Comparison of ENCODE assay signal across 8 cellular contexts in the genomic region with DNA sequence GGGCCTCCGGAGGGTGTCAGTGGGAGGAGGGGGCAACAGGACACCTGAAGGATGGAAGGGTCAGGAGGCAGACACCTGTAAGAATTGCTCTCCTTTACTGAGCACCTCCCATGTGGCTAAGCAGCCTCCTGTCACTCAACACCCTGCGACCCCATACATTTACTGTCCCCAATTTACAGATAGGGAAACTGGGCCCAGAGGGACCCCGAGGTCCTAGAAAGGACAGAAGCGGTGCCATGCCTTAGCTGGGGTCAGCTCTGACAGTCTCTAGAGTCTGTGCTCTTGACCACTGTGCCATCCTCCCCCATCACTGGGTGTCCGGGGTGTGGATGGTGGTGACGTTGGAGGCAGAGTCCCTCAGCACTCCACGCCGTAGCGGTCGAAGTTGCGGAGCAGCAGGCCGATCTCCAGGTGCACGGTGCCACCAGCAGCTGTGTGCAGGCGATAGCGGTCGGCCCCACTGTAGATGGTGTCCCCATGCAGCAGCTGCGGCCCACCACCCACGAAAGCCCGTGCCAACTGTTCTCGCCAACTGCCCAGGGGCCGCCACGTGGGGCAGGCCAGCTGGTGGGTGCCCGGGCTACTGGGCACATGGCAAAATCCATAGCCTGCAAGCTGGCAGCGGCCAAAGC. TPM values are rescaled to one million over a fixed set of nuclear protein-coding genes. Genes with fewer than 3 reads are reported as not detected.
DNase-seq lines count a peak whose midpoint lies in the region; ATAC-seq, FAIRE-seq and TF ChIP-seq lines count a peak whose summit lies in the region.

No MANE protein-coding gene starts in this region.

- in situ Hi-C loops in astrocyte of the spinal cord (cut with HindIII; ENCODE audit: low sequenced_read_pairs): no loop called here

- H3K4me3 ChIP-seq in astrocyte of the spinal cord (ENCODE audit: low read depth, low read length) (peak overlapping the region; percentile 85), mesenchymal stem cell (ENCODE audit: insufficient read depth in 1 of 2, low read depth in 1 of 2, low read length in 2 of 2) (peak overlapping the region; percentile 10 to 63), small intestine (ENCODE audit: low read depth in 1 of 2, low read length in 2 of 2) (no peak overlapping the region)

- H3K9me3 ChIP-seq in mesenchymal stem cell (ENCODE audit: control insufficient read depth, low read length): no peaks in the 10 kb centered on the region
- no peaks in the 10 kb centered on the region for H3K9me3 ChIP-seq in small intestine (ENCODE audit: control insufficient read depth, low read depth)

- H4K8ac ChIP-seq in mesenchymal stem cell (ENCODE audit: low read length): no peak overlapping the region

- no peak for TF ChIP-seq CTCF in astrocyte of the spinal cord (IDR thresholded peaks at IDR 0.05; ENCODE audit: low read depth, low read length)

- peak overlapping the region; percentile 34 for H3K4me2 ChIP-seq in mesenchymal stem cell (ENCODE audit: low read length, poor library complexity, severe bottlenecking)

- no peak overlapping the region for H2AK5ac ChIP-seq in mesenchymal stem cell (ENCODE audit: low read length, severe bottlenecking)

- H2BK120ac ChIP-seq in mesenchymal stem cell (ENCODE audit: low read depth, low read length): no peak overlapping the region

- H3K27me3 ChIP-seq in mesenchymal stem cell (ENCODE audit: control insufficient read depth in 1 of 2, insufficient read depth in 1 of 2, low read length in 2 of 2) (no peaks in the 10 kb centered on the region), small intestine (ENCODE audit: control insufficient read depth in 2 of 2, insufficient read depth in 2 of 2, low read length in 2 of 2) (no peaks in the 10 kb centered on the region)

- peak overlapping the region in 1 of 2 experiments; percentile 54 for H3K18ac ChIP-seq in mesenchymal stem cell (ENCODE audit: low read depth in 1 of 2, low read length in 2 of 2)

- no peak overlapping the region for H2BK15ac ChIP-seq in mesenchymal stem cell (ENCODE audit: low read depth, poor library complexity, severe bottlenecking)

- H2BK12ac ChIP-seq in mesenchymal stem cell (ENCODE audit: low read length in 2 of 2): peak overlapping the region in 1 of 2 experiments; percentile 75

- H3K27me3 Mint-ChIP-seq in activated naive CD4-positive, alpha-beta T cell treated with anti-CD3 and anti-CD28 coated beads for 36 hours (ENCODE audit: low read depth): no peaks in the 10 kb centered on the region

- H3K9me3 Mint-ChIP-seq in activated naive CD4-positive, alpha-beta T cell treated with anti-CD3 and anti-CD28 coated beads for 36 hours: no peaks in the 10 kb centered on the region

- peak overlapping the region; percentile 70 for H3K9ac ChIP-seq in mesenchymal stem cell (ENCODE audit: low read length)

- no peak overlapping the region for H2BK5ac ChIP-seq in mesenchymal stem cell (ENCODE audit: low read depth, low read length, poor library complexity, severe bottlenecking)

- peaks cover 6% of the 10 kb centered on the region for H3K79me1 ChIP-seq in mesenchymal stem cell (replicated peaks; ENCODE audit: low read length, poor library complexity, severe bottlenecking)

- H3K23ac ChIP-seq in mesenchymal stem cell (ENCODE audit: low read length in 2 of 2): peak overlapping the region in 1 of 2 experiments; percentile 81

- H3K27ac Mint-ChIP-seq in activated naive CD4-positive, alpha-beta T cell treated with anti-CD3 and anti-CD28 coated beads for 36 hours: peak overlapping the region; percentile 93

- FAIRE-seq in urothelium cell line (lab: Jason Lieb, UNC): peak; percentile 23
- FAIRE-seq in small intestine (lab: Jason Lieb, UNC): no peak

- peak overlapping the region in 1 of 2 experiments; percentile 55 for H3K4ac ChIP-seq in mesenchymal stem cell (ENCODE audit: low read depth in 1 of 2, low read length in 2 of 2)

- intact Hi-C loops in activated naive CD4-positive, alpha-beta T cell treated with anti-CD3 and anti-CD28 coated beads for 36 hours (cut with micrococcal nuclease): loop anchor here (1.0 to 10.0 kb wide), 6 partner anchors 45 to 740 kb away; partner anchors contain the start of genes ARHGEF1, COQ8B, DMAC2 and ITPKC

- peaks cover 10% of the 10 kb centered on the region for H3K4me1 ChIP-seq in mesenchymal stem cell (ENCODE audit: control insufficient read depth, insufficient read depth, low read depth, low read length)
- H3K4me1 ChIP-seq in small intestine (ENCODE audit: control insufficient read depth in 2 of 2, insufficient read depth in 1 of 2, low read depth in 1 of 2, low read length in 1 of 2): no peaks in the 10 kb centered on the region

- peak overlapping the region; percentile 3 for H4K91ac ChIP-seq in mesenchymal stem cell (ENCODE audit: low read length)

- H3K4me3 Mint-ChIP-seq in activated naive CD4-positive, alpha-beta T cell treated with anti-CD3 and anti-CD28 coated beads for 36 hours: peak overlapping the region; percentile 87

- H3K27ac ChIP-seq in mesenchymal stem cell (ENCODE audit: low read length, poor library complexity, severe bottlenecking) (no peak overlapping the region), small intestine (ENCODE audit: low read depth in 1 of 2, low read length in 1 of 2) (peak overlapping the region in 1 of 2 donors; percentile 57)

- CTCF ChIA-PET in activated naive CD4-positive, alpha-beta T cell treated with anti-CD3 and anti-CD28 coated beads for 36 hours (lab: Charles Lee): interaction anchor here (1.1 to 3.4 kb wide), 3 partner anchors 10 to 85 kb away, joined by 3 to 19 read pairs (median 14); partner anchors contain the start of gene B9D2

- H2AFZ ChIP-seq in mesenchymal stem cell (ENCODE audit: low read depth, low read length): no peak overlapping the region

- peaks cover 0 to 11% of the 10 kb centered on the region in 2 experiments for H3K36me3 ChIP-seq in mesenchymal stem cell (ENCODE audit: control insufficient read depth in 1 of 2, insufficient read depth in 2 of 2, low read depth in 1 of 2, low read length in 2 of 2)
- H3K36me3 ChIP-seq in small intestine (ENCODE audit: control insufficient read depth in 2 of 2, insufficient read depth in 2 of 2, low read length in 2 of 2): no peaks in the 10 kb centered on the region

- 96% methylated on average over 22 of the region's 24 CpGs for WGBS in mesenchymal stem cell
- 88 to 91% (median 89%) methylated on average over 23 to 24 of the region's 24 CpGs for WGBS in small intestine, 3 donors

- no peak for DNase-seq in activated naive CD4-positive, alpha-beta T cell treated with anti-CD3 and anti-CD28 coated beads for 36 hours
- no peak for DNase-seq in activated naive CD4-positive, alpha-beta T cell (lab: John Stamatoyannopoulos, UW)
- DNase-seq in astrocyte of the spinal cord (ENCODE audit: low read depth, low spot score) (no peak), mesenchymal stem cell (no peak), urothelium cell line (ENCODE audit: low spot score) (no peak), midbrain (lab: John Stamatoyannopoulos, UW) (no peak), small intestine (no peak)

- peak overlapping the region in 1 of 2 experiments; percentile 73 for H3K14ac ChIP-seq in mesenchymal stem cell (ENCODE audit: low read length in 2 of 2)

- ATAC-seq in HG02852 (IDR thresholded peaks at IDR 0.05; ENCODE audit: unreplicated experiment): no peak

- H3K36me3 Mint-ChIP-seq in activated naive CD4-positive, alpha-beta T cell treated with anti-CD3 and anti-CD28 coated beads for 36 hours (ENCODE audit: low read depth): peaks cover 21% of the 10 kb centered on the region

- peaks cover 52% of the 10 kb centered on the region for H3K4me1 Mint-ChIP-seq in activated naive CD4-positive, alpha-beta T cell treated with anti-CD3 and anti-CD28 coated beads for 36 hours (ENCODE audit: low read depth)

RNA-seq across cellular contexts. Expression of gene TGFB1, which starts 0.7 kb away (rescaled TPM):
- 10 to 100 TPM; 94.4 to 95.6 TPM for total RNA-seq in activated naive CD4-positive, alpha-beta T cell treated with anti-CD3 and anti-CD28 coated beads for 36 hours
- polyA plus RNA-seq in mesenchymal stem cell (2013, experiment 1 of 2): 208 TPM
- polyA plus RNA-seq in mesenchymal stem cell (2013, experiment 2 of 2): 203 TPM
- polyA plus RNA-seq in small intestine: 10 to 100 TPM in 1 of 3 donors, 1 to 10 TPM in 2; 1.1 to 18.8 (median 7.3) TPM

RNA-seq across cellular contexts. Expression of gene B9D2, which starts 9.5 kb away (rescaled TPM):
- 1 to 10 TPM; 3.5 to 4.1 TPM for total RNA-seq in activated naive CD4-positive, alpha-beta T cell treated with anti-CD3 and anti-CD28 coated beads for 36 hours
- 4.2 TPM for polyA plus RNA-seq in mesenchymal stem cell (2013, experiment 1 of 2)
- 4.5 TPM for polyA plus RNA-seq in mesenchymal stem cell (2013, experiment 2 of 2)
- 1 to 10 TPM; 4.7 to 9.8 (median 6.5) TPM for polyA plus RNA-seq in small intestine

RNA-seq across cellular contexts. Expression of gene TMEM91, which starts 21.9 kb away (rescaled TPM):
- total RNA-seq in activated naive CD4-positive, alpha-beta T cell treated with anti-CD3 and anti-CD28 coated beads for 36 hours: 1 to 10 TPM; 5.6 to 5.7 TPM
- 6.4 TPM for polyA plus RNA-seq in mesenchymal stem cell (2013, experiment 1 of 2)
- 6.8 TPM for polyA plus RNA-seq in mesenchymal stem cell (2013, experiment 2 of 2)
- 1 to 10 TPM; 1.3 to 7.9 (median 2.4) TPM for polyA plus RNA-seq in small intestine

RNA-seq across cellular contexts. Expression of gene EXOSC5, which starts 42.7 kb away (rescaled TPM):
- 10 to 100 TPM; 47.5 to 51.7 TPM for total RNA-seq in activated naive CD4-positive, alpha-beta T cell treated with anti-CD3 and anti-CD28 coated beads for 36 hours
- polyA plus RNA-seq in mesenchymal stem cell (2013, experiment 1 of 2): 5.7 TPM
- 5.3 TPM for polyA plus RNA-seq in mesenchymal stem cell (2013, experiment 2 of 2)
- polyA plus RNA-seq in small intestine: 10 to 100 TPM in 2 of 3 donors, 1 to 10 TPM in 1; 9.4 to 36.4 (median 16.5) TPM

RNA-seq across cellular contexts. Expression of gene BCKDHA, which starts 43.2 kb away (rescaled TPM):
- 10 to 100 TPM; 18.2 to 21.7 TPM for total RNA-seq in activated naive CD4-positive, alpha-beta T cell treated with anti-CD3 and anti-CD28 coated beads for 36 hours
- polyA plus RNA-seq in mesenchymal stem cell (2013, experiment 1 of 2): 14.9 TPM
- 15.6 TPM for polyA plus RNA-seq in mesenchymal stem cell (2013, experiment 2 of 2)
- polyA plus RNA-seq in small intestine: 10 to 100 TPM; 19.9 to 34.0 (median 26.7) TPM

Comparison
In these comparisons a context has a peak if more than half of its experiments do, and no peak if none do; other contexts are left out.
1. H3K4me3 ChIP-seq: peak in astrocyte of the spinal cord (single experiment) and mesenchymal stem cell (2 of 2); none in small intestine (0 of 2).